Comparison of ENCODE assay signal across 12 cellular contexts in genomic region chr7:38748056-38748610, GRCh38.
A peak's percentile ranks its signal among the peaks of the same experiment; 100 is the strongest.
DNase-seq lines count a peak whose midpoint lies in the region; ATAC-seq and TF ChIP-seq lines count a peak whose summit lies in the region.
"Had no signal": no experiment of that assay in that cellular context is flagged by ENCODE, and none has a peak within 500 bp of the region (broad histone marks: within the 10 kb centered on the region; RNA-seq: fewer than 3 reads in every experiment).

No MANE protein-coding gene starts in this region.

- no peak overlapping the region for H3K4me3 ChIP-seq in foreskin fibroblast (ENCODE audit: low read depth in 1 of 2, low read length in 2 of 2)
- H3K4me3 ChIP-seq: SJCRH30, vagina had no signal

- peaks cover 85% of the 10 kb centered on the region for H3K36me3 Mint-ChIP-seq in activated T-helper 17 cell treated with anti-CD3 and anti-CD28 coated beads, Interleukin-2, amount 50 U/mL, for 72 hours (ENCODE audit: low read depth)

- DNase-seq in NCI-H2227 (lab: John Stamatoyannopoulos, UW; ENCODE audit: unreplicated experiment): peak; percentile 3
- DNase-seq in NCI-H2227 treated with DMSO at 0.1 percent for 48 hours (lab: John Stamatoyannopoulos, UW): no peak
- peak; percentile 19 for DNase-seq in RPMI8226
- DNase-seq in foreskin fibroblast: peak; percentile 3 to 37
- DNase-seq in stromal cell of bone marrow (ENCODE audit: low read depth): peak; percentile 22
- no peak for DNase-seq in NCI-H1694 (lab: John Stamatoyannopoulos, UW)
- DNase-seq in activated naive CD4-positive, alpha-beta T cell (lab: John Stamatoyannopoulos, UW): no peak
- DNase-seq: activated effector memory CD4-positive, alpha-beta T cell treated with anti-CD3 and anti-CD28 coated beads, Interleukin-2, amount 50 U/mL, for 16 hours; SJCRH30 had no signal

- no peak for ATAC-seq in activated T-helper 17 cell treated with anti-CD3 and anti-CD28 coated beads, Interleukin-2, amount 50 U/mL, for 72 hours (replicated peaks)

- no peaks in the 10 kb centered on the region for H3K27me3 Mint-ChIP-seq in activated T-helper 17 cell treated with anti-CD3 and anti-CD28 coated beads, Interleukin-2, amount 50 U/mL, for 72 hours
- H3K27me3 Mint-ChIP-seq: CD4-positive, CD25-positive, alpha-beta regulatory T cell had no signal

- no peaks in the 10 kb centered on the region for H3K4me1 Mint-ChIP-seq in activated T-helper 17 cell treated with anti-CD3 and anti-CD28 coated beads, Interleukin-2, amount 50 U/mL, for 72 hours

- H3K9me3 Mint-ChIP-seq in activated T-helper 17 cell treated with anti-CD3 and anti-CD28 coated beads, Interleukin-2, amount 50 U/mL, for 72 hours: no peaks in the 10 kb centered on the region

- no peak overlapping the region for H3K27ac Mint-ChIP-seq in activated T-helper 17 cell treated with anti-CD3 and anti-CD28 coated beads, Interleukin-2, amount 50 U/mL, for 72 hours

- H3K4me3 Mint-ChIP-seq in activated T-helper 17 cell treated with anti-CD3 and anti-CD28 coated beads, Interleukin-2, amount 50 U/mL, for 72 hours: no peak overlapping the region
- H3K4me3 Mint-ChIP-seq: CD4-positive, CD25-positive, alpha-beta regulatory T cell had no signal

- TF ChIP-seq CTCF in foreskin fibroblast (IDR thresholded peaks at IDR 0.05; ENCODE audit: low read depth, low read length): peak; percentile 38

Comparison
In these comparisons a context has a peak if more than half of its experiments do, and no peak if none do; other contexts are left out.
1. DNase-seq: peak in NCI-H2227 (single experiment), RPMI8226 (single experiment), foreskin fibroblast (2 of 2) and stromal cell of bone marrow (single experiment); none in NCI-H2227 treated with DMSO at 0.1 percent for 48 hours (single experiment), NCI-H1694 (single experiment) and activated naive CD4-positive, alpha-beta T cell (0 of 4).